ENCODE assay signal across 27 cellular contexts in genomic region chr12:132152411-132152821, GRCh38. TPM values are rescaled to one million over a fixed set of nuclear protein-coding genes. Genes with fewer than 3 reads are reported as not detected.
DNase-seq lines count a peak whose midpoint lies in the region; ATAC-seq, FAIRE-seq and TF ChIP-seq lines count a peak whose summit lies in the region.
"Had no signal": no experiment of that assay in that cellular context is flagged by ENCODE, and none has a peak within 500 bp of the region (broad histone marks: within the 10 kb centered on the region; RNA-seq: fewer than 3 reads in every experiment).

No MANE protein-coding gene starts in this region.

- POLR2A ChIA-PET in activated CD4-positive, alpha-beta T cell treated with anti-CD3 and anti-CD28 coated beads for 36 hours (lab: Charles Lee): no interaction called here
- POLR2A ChIA-PET in HepG2 (lab: Yijun Ruan, JAX): no interaction called here

- H3K27me3 Mint-ChIP-seq in activated CD4-positive, alpha-beta T cell treated with anti-CD3 and anti-CD28 coated beads for 36 hours: no peaks in the 10 kb centered on the region
- no peaks in the 10 kb centered on the region for H3K27me3 Mint-ChIP-seq in natural killer cell treated with Interleukin-12 subunit alpha and Interleukin-12 subunit beta and Interleukin-15 and Interleukin-18, amount 100 ng/mL, for 72 hours

- WGBS in right lobe of liver (ENCODE audit: insufficient coverage, low coverage, low lambda C conversion rate, missing lambda C conversion rate): 57% methylated on average over 1 of the region's 9 CpGs
- 95% methylated on average over 3 of the region's 9 CpGs for WGBS in HepG2 (ENCODE audit: low lambda C conversion rate)
- 92 to 93% methylated on average over 9 of the region's 9 CpGs for WGBS in sigmoid colon, 2 donors

- in situ Hi-C loops in HepG2 (cut with HindIII; ENCODE audit: extremely low pct_ligation_motif_present, low pct_unique_long_range_greater_than_20kb): no loop called here

- no peak overlapping the region for H3K9ac ChIP-seq in HepG2 (ENCODE audit: insufficient read depth, low read depth, low read length)

- TF ChIP-seq EP300 in HepG2 (IDR thresholded peaks at IDR 0.05; ENCODE audit: low read depth in 2 of 2, low read length in 2 of 2) (no peak), HepG2 (CRISPR knock-in tag; IDR thresholded peaks at IDR 0.05; ENCODE audit: borderline replicate concordance) (no peak), sigmoid colon (IDR thresholded peaks at IDR 0.05) (no peak)

- TF ChIP-seq POLR2A in right lobe of liver (IDR thresholded peaks at IDR 0.05): no peak
- no peak for TF ChIP-seq POLR2A in HepG2 (IDR thresholded peaks at IDR 0.05; ENCODE audit: insufficient read depth in 1 of 2, low read depth in 2 of 2, low read length in 2 of 2)
- TF ChIP-seq POLR2A in sigmoid colon (IDR thresholded peaks at IDR 0.05): no peak

- H3K4me1 ChIP-seq in right lobe of liver: peaks cover 0 to 4% (median 0%) of the 10 kb centered on the region in 4 donors
- H3K4me1 ChIP-seq in HepG2 (ENCODE audit: insufficient read depth, low read length): peaks cover 14% of the 10 kb centered on the region
- peaks cover 0 to 11% (median 7%) of the 10 kb centered on the region in 4 donors for H3K4me1 ChIP-seq in sigmoid colon
- H3K4me1 ChIP-seq: BE2C, SJCRH30 had no signal

- no peak overlapping the region for H3K4me3 Mint-ChIP-seq in activated CD4-positive, alpha-beta T cell treated with anti-CD3 and anti-CD28 coated beads for 36 hours
- H3K4me3 Mint-ChIP-seq in natural killer cell treated with Interleukin-12 subunit alpha and Interleukin-12 subunit beta and Interleukin-15 and Interleukin-18, amount 100 ng/mL, for 72 hours: no peak overlapping the region

- no peak overlapping the region for H3K27ac ChIP-seq in right lobe of liver
- H3K27ac ChIP-seq in HepG2 (ENCODE audit: extremely low read length, insufficient read depth, low read length): no peak overlapping the region
- H3K27ac ChIP-seq in sigmoid colon: no peak overlapping the region
- H3K27ac ChIP-seq: 22Rv1, SJCRH30 had no signal

- no peaks in the 10 kb centered on the region for H3K79me2 ChIP-seq in HepG2 (ENCODE audit: insufficient read depth, low read length)

- TF ChIP-seq CTCF in right lobe of liver (IDR thresholded peaks at IDR 0.05): no peak
- no peak for TF ChIP-seq CTCF in HepG2 (CRISPR knock-in tag; IDR thresholded peaks at IDR 0.05)
- no peak for TF ChIP-seq CTCF in sigmoid colon (IDR thresholded peaks at IDR 0.05)

- no peaks in the 10 kb centered on the region for H3K4me1 Mint-ChIP-seq in activated CD4-positive, alpha-beta T cell treated with anti-CD3 and anti-CD28 coated beads for 36 hours
- no peaks in the 10 kb centered on the region for H3K4me1 Mint-ChIP-seq in natural killer cell treated with Interleukin-12 subunit alpha and Interleukin-12 subunit beta and Interleukin-15 and Interleukin-18, amount 100 ng/mL, for 72 hours (ENCODE audit: low read depth in 2 of 2)

- peaks cover 2% of the 10 kb centered on the region for H3K36me3 Mint-ChIP-seq in activated CD4-positive, alpha-beta T cell treated with anti-CD3 and anti-CD28 coated beads for 36 hours (ENCODE audit: low read depth)
- H3K36me3 Mint-ChIP-seq in natural killer cell treated with Interleukin-12 subunit alpha and Interleukin-12 subunit beta and Interleukin-15 and Interleukin-18, amount 100 ng/mL, for 72 hours: no peaks in the 10 kb centered on the region

- no TSS peak for BruUV-seq in HepG2 (replicated peaks; lab: Mats Ljungman, UMichigan)

- peaks cover 3% of the 10 kb centered on the region; the same call in 1 of the 2 replicates for H4K20me1 ChIP-seq in HepG2 (ENCODE audit: insufficient read depth, low read length)

- intact Hi-C loops in activated CD4-positive, alpha-beta T cell treated with anti-CD3 and anti-CD28 coated beads for 36 hours (cut with DNase I, micrococcal nuclease): loop anchor here (5.0 kb wide), 2 partner anchors 175 to 260 kb away; partner anchors contain the start of gene GALNT9 (in 1 of the 2)
- intact Hi-C loops in right lobe of liver (cut with DNase I): loop anchor here (10.0 kb wide), 2 partner anchors 62 to 252 kb away; no protein-coding TSS in a partner anchor
- intact Hi-C loops in HepG2 (cut with micrococcal nuclease; ENCODE audit: unreplicated experiment): no loop called here
- intact Hi-C loops in sigmoid colon (cut with DNase I): loop anchor here (2.0 to 10.0 kb wide), 4 partner anchors 52 to 262 kb away; no protein-coding TSS in a partner anchor

- H3K9me3 Mint-ChIP-seq in activated CD4-positive, alpha-beta T cell treated with anti-CD3 and anti-CD28 coated beads for 36 hours (ENCODE audit: low read depth): no peaks in the 10 kb centered on the region
- no peaks in the 10 kb centered on the region for H3K9me3 Mint-ChIP-seq in natural killer cell treated with Interleukin-12 subunit alpha and Interleukin-12 subunit beta and Interleukin-15 and Interleukin-18, amount 100 ng/mL, for 72 hours

- no peak for TF ChIP-seq RAD21 in HepG2 (CRISPR knock-in tag; IDR thresholded peaks at IDR 0.05)

- no peak overlapping the region for H2AFZ ChIP-seq in HepG2 (ENCODE audit: low read length)

- H3K4me3 ChIP-seq in right lobe of liver: no peak overlapping the region
- no peak overlapping the region for H3K4me3 ChIP-seq in HepG2 (replicated peaks in 1 of 3; ENCODE audit: insufficient read depth in 1 of 3, low read depth in 2 of 3, low read length in 3 of 3)
- H3K4me3 ChIP-seq in sigmoid colon: no peak overlapping the region
- H3K4me3 ChIP-seq: MG63, SJCRH30 had no signal

- CTCF ChIA-PET in activated CD4-positive, alpha-beta T cell treated with anti-CD3 and anti-CD28 coated beads for 36 hours (lab: Charles Lee): interaction anchor here (1.5 kb wide), 1 partner anchor 67 kb away, joined by 3 read pairs; no protein-coding TSS in a partner anchor
- CTCF ChIA-PET in HepG2 (lab: Yijun Ruan, JAX; ENCODE audit: low intra/inter-chr PET ratio, low total read pairs): interaction anchor here (3.3 kb wide), 1 partner anchor 66 kb away, joined by 31 read pairs; no protein-coding TSS in a partner anchor

- H3K9me3 ChIP-seq in right lobe of liver (no peaks in the 10 kb centered on the region), HepG2 (ENCODE audit: low read length) (no peaks in the 10 kb centered on the region), sigmoid colon (no peaks in the 10 kb centered on the region)
- H3K9me3 ChIP-seq: BE2C, SJCRH30 had no signal

- no peak for ATAC-seq in activated CD4-positive, alpha-beta T cell treated with anti-CD3 and anti-CD28 coated beads for 36 hours
- ATAC-seq in right lobe of liver (no peak), HepG2 (no peak), GM19328 (IDR thresholded peaks at IDR 0.05; ENCODE audit: unreplicated experiment) (no peak)
- no peak for ATAC-seq in natural killer cell treated with Interleukin-12 subunit alpha and Interleukin-12 subunit beta and Interleukin-15 and Interleukin-18, amount 100 ng/mL, for 72 hours

- H3K27ac Mint-ChIP-seq in activated CD4-positive, alpha-beta T cell treated with anti-CD3 and anti-CD28 coated beads for 36 hours: no peak overlapping the region
- no peak overlapping the region for H3K27ac Mint-ChIP-seq in natural killer cell treated with Interleukin-12 subunit alpha and Interleukin-12 subunit beta and Interleukin-15 and Interleukin-18, amount 100 ng/mL, for 72 hours

- H3K36me3 ChIP-seq in right lobe of liver (peaks cover 0 to 6% (median 0%) of the 10 kb centered on the region in 4 donors), HepG2 (replicated peaks in 1 of 2; ENCODE audit: control insufficient read depth in 1 of 2, insufficient read depth in 2 of 2, low read length in 2 of 2) (no peaks in the 10 kb centered on the region; a peak in 1 of 5 replicates), sigmoid colon (peaks cover 8 to 43% (median 15%) of the 10 kb centered on the region in 4 donors)

- peak; percentile 4 for DNase-seq in activated CD4-positive, alpha-beta T cell treated with anti-CD3 and anti-CD28 coated beads for 36 hours
- no peak for DNase-seq in activated CD4-positive, alpha-beta T cell treated with anti-CD3 and anti-CD28 coated beads, Interleukin-2, amount 50 U/mL, for 4 hours
- DNase-seq in right lobe of liver (peak in 2 of 3 donors; percentile 19 to 30), HepG2 (ENCODE audit: low spot score) (no peak), sigmoid colon (no peak), NCI-H2081 (lab: John Stamatoyannopoulos, UW) (no peak)
- peak; percentile 49 for DNase-seq in natural killer cell treated with Interleukin-12 subunit alpha and Interleukin-12 subunit beta and Interleukin-15 and Interleukin-18, amount 100 ng/mL, for 72 hours (ENCODE audit: low spot score)
- DNase-seq: ACHN, Calu3, DMS79 treated with DMSO at 0.1 percent for 48 hours, GF-D8, IMR-90, KG1, MG63, NCI-H1105 treated with DMSO at 0.1 percent for 48 hours, NCI-H146, NCI-H1930, NCI-H446, NCI-H524 treated with DMSO at 0.1 percent for 48 hours, NCI-H774, SJCRH30 had no signal

- H3K4me2 ChIP-seq in HepG2 (ENCODE audit: low read depth, low read length): no peak overlapping the region

- H3K27me3 ChIP-seq in right lobe of liver: no peaks in the 10 kb centered on the region
- no peaks in the 10 kb centered on the region for H3K27me3 ChIP-seq in HepG2 (ENCODE audit: control insufficient read depth in 1 of 2, insufficient read depth in 2 of 2, low read length in 2 of 2)
- H3K27me3 ChIP-seq in sigmoid colon: no peaks in the 10 kb centered on the region
- H3K27me3 ChIP-seq: MG63, SJCRH30 had no signal

- FAIRE-seq in HepG2 (lab: Jason Lieb, UNC): no peak
- FAIRE-seq: GM19239, H54, RCC 7860 had no signal

RNA-seq across cellular contexts. Expression of gene NOC4L, which starts 8.2 kb away (rescaled TPM):
- 10 to 100 TPM; 30.5 to 35.7 TPM for total RNA-seq in activated CD4-positive, alpha-beta T cell treated with anti-CD3 and anti-CD28 coated beads for 36 hours
- total RNA-seq in right lobe of liver (1 to 10 TPM; 7.4 to 9.7 (median 8.3) TPM), HepG2 (2016; rRNA removed; fragmentation: Illumina TruSeq; extraction: Trizol) (12.1 and 14.6 TPM in 2 replicates), sigmoid colon (1 to 10 TPM; 5.4 to 9.4 (median 7.5) TPM)
- total RNA-seq in HepG2 (2016; cell fraction: cytosol; rRNA removed; fragmentation: Illumina TruSeq; extraction: Trizol; ENCODE audit: low read depth): 7.5 and 7.6 TPM in 2 replicates
- 9.2 and 14.5 TPM in 2 replicates for total RNA-seq in HepG2 (2016; cell fraction: insoluble cytoplasmic fraction; rRNA removed; fragmentation: Illumina TruSeq; extraction: Trizol)
- total RNA-seq in HepG2 (2016; cell fraction: membrane; rRNA removed; fragmentation: Illumina TruSeq; extraction: Trizol): 8.8 and 9.0 TPM in 2 replicates
- 9.0 and 10.7 TPM in 2 replicates for total RNA-seq in HepG2 (2016; cell fraction: nucleus; rRNA removed; fragmentation: Illumina TruSeq; extraction: Trizol)
- polyA plus RNA-seq in HepG2 (2011; rRNA removed) (4.3 and 4.6 TPM in 2 replicates), sigmoid colon (10 to 100 TPM; 11.4 to 34.9 (median 13.2) TPM)
- 2.7 and 4.4 TPM in 2 replicates for polyA plus RNA-seq in HepG2 (2011; cell fraction: cytosol; rRNA removed)
- polyA plus RNA-seq in HepG2 (2011; cell fraction: nucleus; rRNA removed): 14.6 and 21.3 TPM in 2 replicates
- 7.9 and 11.5 TPM in 2 replicates for polyA plus RNA-seq in HepG2 (2012)
- 11.7 and 12.8 TPM in 2 replicates for polyA plus RNA-seq in HepG2 (2016; cell fraction: cytosol; fragmentation: Illumina TruSeq; extraction: Trizol; ENCODE audit: low read depth)
- 14.6 and 19.7 TPM in 2 replicates for polyA plus RNA-seq in HepG2 (2016; cell fraction: insoluble cytoplasmic fraction; fragmentation: Illumina TruSeq; extraction: Trizol; ENCODE audit: low read depth)
- polyA plus RNA-seq in HepG2 (2016; cell fraction: membrane; fragmentation: Illumina TruSeq; extraction: Trizol; ENCODE audit: low read depth): 9.3 and 11.4 TPM in 2 replicates
- 25.5 and 25.9 TPM in 2 replicates for polyA plus RNA-seq in HepG2 (2016; cell fraction: nucleus; fragmentation: Illumina TruSeq; extraction: Trizol; ENCODE audit: insufficient read depth, low read depth)
- polyA minus RNA-seq in HepG2 (2011; rRNA and poly(A)+ RNA removed; ENCODE audit: low replicate concordance): 5.3 and 10.2 TPM in 2 replicates
- polyA minus RNA-seq in HepG2 (2011; cell fraction: cytosol; rRNA and poly(A)+ RNA removed): 4.2 and 4.3 TPM in 2 replicates
- polyA minus RNA-seq in HepG2 (2011; cell fraction: nucleus; rRNA and poly(A)+ RNA removed): 2.7 and 3.7 TPM in 2 replicates
- total RNA-seq in natural killer cell treated with Interleukin-12 subunit alpha and Interleukin-12 subunit beta and Interleukin-15 and Interleukin-18, amount 100 ng/mL, for 72 hours: 10 to 100 TPM; 28.0 to 48.2 TPM

RNA-seq across cellular contexts. Expression of gene DDX51, which starts 8.3 kb away (rescaled TPM):
- total RNA-seq in activated CD4-positive, alpha-beta T cell treated with anti-CD3 and anti-CD28 coated beads for 36 hours: 10 to 100 TPM; 19.2 to 31.4 TPM
- total RNA-seq in right lobe of liver (1 to 10 TPM; 4.2 to 9.0 (median 5.2) TPM), HepG2 (2016; rRNA removed; fragmentation: Illumina TruSeq; extraction: Trizol) (3.5 and 10.1 TPM in 2 replicates), sigmoid colon (10 to 100 TPM in 1 of 4 donors, 1 to 10 TPM in 3; 6.8 to 13.7 (median 8.5) TPM)
- total RNA-seq in HepG2 (2016; cell fraction: cytosol; rRNA removed; fragmentation: Illumina TruSeq; extraction: Trizol; ENCODE audit: low read depth): 3.5 and 3.6 TPM in 2 replicates
- total RNA-seq in HepG2 (2016; cell fraction: insoluble cytoplasmic fraction; rRNA removed; fragmentation: Illumina TruSeq; extraction: Trizol): 2.7 and 9.3 TPM in 2 replicates
- 2.5 and 3.2 TPM in 2 replicates for total RNA-seq in HepG2 (2016; cell fraction: membrane; rRNA removed; fragmentation: Illumina TruSeq; extraction: Trizol)
- total RNA-seq in HepG2 (2016; cell fraction: nucleus; rRNA removed; fragmentation: Illumina TruSeq; extraction: Trizol): 9.6 and 14.3 TPM in 2 replicates
- polyA plus RNA-seq in HepG2 (2011; rRNA removed) (10.1 and 11.6 TPM in 2 replicates), sigmoid colon (10 to 100 TPM in 1 of 3 donors, 1 to 10 TPM in 2; 3.9 to 22.4 (median 4.8) TPM)
- polyA plus RNA-seq in HepG2 (2011; cell fraction: cytosol; rRNA removed): 3.4 and 4.5 TPM in 2 replicates
- 66.0 and 70.7 TPM in 2 replicates for polyA plus RNA-seq in HepG2 (2011; cell fraction: nucleus; rRNA removed)
- 9.1 and 11.4 TPM in 2 replicates for polyA plus RNA-seq in HepG2 (2012)
- polyA plus RNA-seq in HepG2 (2016; cell fraction: cytosol; fragmentation: Illumina TruSeq; extraction: Trizol; ENCODE audit: low read depth): 0.85 and 1.1 TPM in 2 replicates
- polyA plus RNA-seq in HepG2 (2016; cell fraction: insoluble cytoplasmic fraction; fragmentation: Illumina TruSeq; extraction: Trizol; ENCODE audit: low read depth): 4.4 and 5.8 TPM in 2 replicates
- 1.2 and 2.1 TPM in 2 replicates for polyA plus RNA-seq in HepG2 (2016; cell fraction: membrane; fragmentation: Illumina TruSeq; extraction: Trizol; ENCODE audit: low read depth)
- 41.8 and 50.5 TPM in 2 replicates for polyA plus RNA-seq in HepG2 (2016; cell fraction: nucleus; fragmentation: Illumina TruSeq; extraction: Trizol; ENCODE audit: insufficient read depth, low read depth)
- polyA minus RNA-seq in HepG2 (2011; rRNA and poly(A)+ RNA removed; ENCODE audit: low replicate concordance): 10.7 and 19.6 TPM in 2 replicates
- polyA minus RNA-seq in HepG2 (2011; cell fraction: cytosol; rRNA and poly(A)+ RNA removed): 3.3 and 4.1 TPM in 2 replicates
- 14.7 and 15.7 TPM in 2 replicates for polyA minus RNA-seq in HepG2 (2011; cell fraction: nucleus; rRNA and poly(A)+ RNA removed)
- 10 to 100 TPM; 29.5 to 83.7 TPM for total RNA-seq in natural killer cell treated with Interleukin-12 subunit alpha and Interleukin-12 subunit beta and Interleukin-15 and Interleukin-18, amount 100 ng/mL, for 72 hours

Comparison
In these comparisons a context has a peak if more than half of its experiments do, and no peak if none do; other contexts are left out.
1. DNase-seq: peak in activated CD4-positive, alpha-beta T cell treated with anti-CD3 and anti-CD28 coated beads for 36 hours (single experiment), right lobe of liver (2 of 3) and natural killer cell treated with Interleukin-12 subunit alpha and Interleukin-12 subunit beta and Interleukin-15 and Interleukin-18, amount 100 ng/mL, for 72 hours (single experiment); none in activated CD4-positive, alpha-beta T cell treated with anti-CD3 and anti-CD28 coated beads, Interleukin-2, amount 50 U/mL, for 4 hours (0 of 2), HepG2 (single experiment), sigmoid colon (single experiment) and NCI-H2081 (0 of 2).